12 cellular contexts compared by ENCODE assay signal in the genomic region with DNA sequence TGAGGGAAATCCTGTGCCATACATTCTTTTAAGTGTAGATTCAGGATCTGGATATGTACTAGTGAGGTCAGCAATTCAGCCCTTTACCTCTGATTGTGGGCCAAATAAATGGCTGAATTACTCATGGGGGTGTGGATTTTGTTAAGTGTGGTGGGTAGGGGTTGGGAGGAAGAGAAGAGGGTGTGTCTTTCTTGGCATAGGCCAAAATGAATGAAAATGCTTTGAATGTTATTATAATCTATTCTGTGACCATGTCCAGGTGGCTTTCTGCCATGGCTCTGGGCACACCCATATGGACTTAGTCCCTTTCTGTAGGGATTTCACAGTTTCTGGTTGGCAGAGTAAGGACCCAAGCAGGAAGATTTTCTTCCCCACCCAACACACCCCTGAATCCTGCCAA.
DNase-seq lines count a peak whose midpoint lies in the region; ATAC-seq, FAIRE-seq and TF ChIP-seq lines count a peak whose summit lies in the region.
"Had no signal": no experiment of that assay in that cellular context is flagged by ENCODE, and none has a peak within 500 bp of the region (broad histone marks: within the 10 kb centered on the region; RNA-seq: fewer than 3 reads in every experiment).

No MANE protein-coding gene starts in this region.

- TF ChIP-seq CTCF in endothelial cell of umbilical vein (IDR thresholded peaks at IDR 0.05; ENCODE audit: extremely low read depth in 1 of 2, insufficient read depth in 1 of 2, low read depth in 1 of 2, low read length in 2 of 2) (no peak), uterus (IDR thresholded peaks at IDR 0.05) (no peak)

- H3K27me3 ChIP-seq in endothelial cell of umbilical vein (ENCODE audit: control insufficient read depth in 2 of 2, insufficient read depth in 2 of 2, low read length in 2 of 2) (no peaks in the 10 kb centered on the region), uterus (no peaks in the 10 kb centered on the region)

- H3K27ac ChIP-seq in endothelial cell of umbilical vein (ENCODE audit: insufficient read depth, low read depth, low read length): no peak overlapping the region
- H3K27ac ChIP-seq in uterus: peak overlapping the region; percentile 79 to 90

- H3K9me1 ChIP-seq in endothelial cell of umbilical vein (replicated peaks; ENCODE audit: control insufficient read depth, extremely low read depth, insufficient read depth, low read length): no peaks in the 10 kb centered on the region

- dilution Hi-C loops in endothelial cell of umbilical vein (cut with MboI; ENCODE audit: extremely low pct_ligation_motif_present, low sequenced_read_pairs): no loop called here

- no peaks in the 10 kb centered on the region for H3K79me2 ChIP-seq in endothelial cell of umbilical vein (ENCODE audit: control insufficient read depth, insufficient read depth, low read length)

- FAIRE-seq in endothelial cell of umbilical vein (lab: Jason Lieb, UNC): no peak

- H3K4me1 ChIP-seq in endothelial cell of umbilical vein (ENCODE audit: control insufficient read depth, extremely low read depth, insufficient read depth, low read length): peaks cover 19% of the 10 kb centered on the region
- peaks cover 0 to 6% of the 10 kb centered on the region in 2 donors for H3K4me1 ChIP-seq in uterus

- DNase-seq in NCI-H226 (peak; percentile 69), endothelial cell of umbilical vein (ENCODE audit: low read depth, low spot score) (peak; percentile 42), lung microvascular endothelial cell (ENCODE audit: low read depth in 2 of 2) (peak; percentile 24 to 62), uterus (no peak), KBM-7 (no peak)
- no peak for DNase-seq in activated T-cell treated with anti-CD3 and anti-CD28 coated beads, Interleukin-2, amount 50 U/mL, for 48 hours
- DNase-seq: activated CD4-positive, alpha-beta T cell treated with anti-CD3 and anti-CD28 coated beads for 1 hour; activated naive CD4-positive, alpha-beta T cell treated with anti-CD3 and anti-CD28 coated beads for 36 hours; mesendoderm; NCI-H2029; RPMI8226 had no signal

- no peak overlapping the region for H2AFZ ChIP-seq in endothelial cell of umbilical vein (ENCODE audit: low read depth, low read length)

- H3K4me2 ChIP-seq in endothelial cell of umbilical vein (ENCODE audit: insufficient read depth, low read length): no peak overlapping the region

- ATAC-seq in GM18858 (IDR thresholded peaks at IDR 0.05; ENCODE audit: unreplicated experiment): no peak

- no peaks in the 10 kb centered on the region for H4K20me1 ChIP-seq in endothelial cell of umbilical vein (replicated peaks; ENCODE audit: control insufficient read depth, extremely low read depth, insufficient read depth, low read length)

- H3K4me3 ChIP-seq in endothelial cell of umbilical vein (replicated peaks in 1 of 3; ENCODE audit: insufficient read depth in 1 of 3, low read depth in 1 of 3, low read length in 3 of 3): no peak overlapping the region
- H3K4me3 ChIP-seq in uterus: no peak overlapping the region

- BruUV-seq in endothelial cell of umbilical vein (replicated peaks; lab: Mats Ljungman, UMichigan): no TSS peak

- H3K9me3 ChIP-seq in endothelial cell of umbilical vein (replicated peaks; ENCODE audit: control insufficient read depth, insufficient read depth, low read length) (no peaks in the 10 kb centered on the region), uterus (no peaks in the 10 kb centered on the region)

- intact Hi-C loops in endothelial cell of umbilical vein (cut with micrococcal nuclease) (loop anchor here (2.0 to 5.0 kb wide), 3 partner anchors 31 to 178 kb away; no protein-coding TSS in a partner anchor), uterus (cut with DNase I; ENCODE audit: low total_unique reads) (loop anchor here (5.0 to 10.0 kb wide), 2 partner anchors 51 to 67 kb away; no protein-coding TSS in a partner anchor)

- no peak overlapping the region for H3K9ac ChIP-seq in endothelial cell of umbilical vein (replicated peaks; ENCODE audit: extremely low read depth, insufficient read depth, low read length)

- CTCF ChIA-PET in endothelial cell of umbilical vein (lab: Charles Lee): interaction anchor here (0.9 kb wide), 1 partner anchor 180 kb away, joined by 3 read pairs; no protein-coding TSS in a partner anchor

- POLR2A ChIA-PET in endothelial cell of umbilical vein (lab: Charles Lee): no interaction called here

- TF ChIP-seq POLR2A in endothelial cell of umbilical vein (IDR thresholded peaks at IDR 0.05; ENCODE audit: low read depth, low read length) (no peak), uterus (IDR thresholded peaks at IDR 0.05) (no peak)

- in situ Hi-C loops in KBM-7 (cut with MboI; ENCODE audit: low pct_unique_long_range_greater_than_20kb, low sequenced_read_pairs): no loop called here

- H3K36me3 ChIP-seq in endothelial cell of umbilical vein (ENCODE audit: control insufficient read depth in 2 of 2, extremely low read depth in 1 of 2, insufficient read depth in 2 of 2, low read length in 2 of 2) (no peaks in the 10 kb centered on the region), uterus (no peaks in the 10 kb centered on the region)

TF ChIP-seq in endothelial cell of umbilical vein, 7 proteins besides CTCF, POLR2A, EP300 and RAD21:
- no peak for TF ChIP-seq GATA2 (IDR thresholded peaks at IDR 0.05; ENCODE audit: insufficient read depth, insufficient read length, low read depth, low read length)
- no peak for TF ChIP-seq JUN (IDR thresholded peaks at IDR 0.05; ENCODE audit: borderline replicate concordance, insufficient read depth, insufficient read length, low read depth)
- TF ChIP-seq POLR2AphosphoS5 (IDR thresholded peaks at IDR 0.05; ENCODE audit: insufficient read depth, low read depth, low read length): no peak
- TF ChIP-seq FOS (IDR thresholded peaks at IDR 0.05; ENCODE audit: borderline replicate concordance, insufficient read depth, low read length): no peak
- no peak for TF ChIP-seq EZH2 (IDR thresholded peaks at IDR 0.05; ENCODE audit: borderline replicate concordance, low read depth, low read length, severe bottlenecking)
- TF ChIP-seq MAX (IDR thresholded peaks at IDR 0.05; ENCODE audit: insufficient read depth, insufficient read length): no peak

Comparison
In these comparisons a context has a peak if more than half of its experiments do, and no peak if none do; other contexts are left out.
1. DNase-seq: peak in NCI-H226 (single experiment), endothelial cell of umbilical vein (single experiment) and lung microvascular endothelial cell (2 of 2); none in uterus (0 of 2), KBM-7 (single experiment) and activated T-cell treated with anti-CD3 and anti-CD28 coated beads, Interleukin-2, amount 50 U/mL, for 48 hours (0 of 2).